Comparison of ENCODE assay signal across 21 cellular contexts in genomic region chr12:111359914-111360276, GRCh38. TPM values are rescaled to one million over a fixed set of nuclear protein-coding genes. Genes with fewer than 3 reads are reported as not detected.
DNase-seq lines count a peak whose midpoint lies in the region; ATAC-seq, FAIRE-seq and TF ChIP-seq lines count a peak whose summit lies in the region.
"Had no signal": no experiment of that assay in that cellular context is flagged by ENCODE, and none has a peak within 500 bp of the region (broad histone marks: within the 10 kb centered on the region; RNA-seq: fewer than 3 reads in every experiment).

No MANE protein-coding gene starts in this region.

- H3K27ac Mint-ChIP-seq in Caco-2 (ENCODE audit: unreplicated experiment) (peak overlapping the region; percentile 27), endodermal cell (no peak overlapping the region), T-cell (no peak overlapping the region)
- H3K27ac Mint-ChIP-seq in activated CD8-positive, alpha-beta T cell treated with anti-CD3 and anti-CD28 coated beads for 36 hours: no peak overlapping the region
- H3K27ac Mint-ChIP-seq: mesothelial cell of epicardium had no signal

- intact Hi-C loops in Caco-2 (cut with micrococcal nuclease; ENCODE audit: unreplicated experiment): no loop called here
- intact Hi-C loops in activated CD8-positive, alpha-beta T cell treated with anti-CD3 and anti-CD28 coated beads for 36 hours (cut with micrococcal nuclease): no loop called here

- H3K9ac ChIP-seq in endodermal cell (ENCODE audit: extremely low read depth, low read length, poor library complexity, severe bottlenecking): no peak overlapping the region

- 90 to 93% methylated on average over 5 of the region's 5 CpGs for WGBS in endodermal cell (ENCODE audit: insufficient coverage in 1 of 2, insufficient read length in 1 of 2), 2 experiments
- WGBS in small intestine, 3 donors: 15 to 53% (median 37%) methylated on average over 5 of the region's 5 CpGs

- H3K9me3 Mint-ChIP-seq in Caco-2 (ENCODE audit: unreplicated experiment) (no peaks in the 10 kb centered on the region), endodermal cell (no peaks in the 10 kb centered on the region), T-cell (no peaks in the 10 kb centered on the region)
- no peaks in the 10 kb centered on the region for H3K9me3 Mint-ChIP-seq in activated CD8-positive, alpha-beta T cell treated with anti-CD3 and anti-CD28 coated beads for 36 hours
- H3K9me3 Mint-ChIP-seq: central memory CD8-positive, alpha-beta T cell; H9; immature natural killer cell; mesothelial cell of epicardium had no signal

- H3K4me3 ChIP-seq in Caco-2 (ENCODE audit: low read depth, low read length): no peak overlapping the region
- H3K4me3 ChIP-seq in endodermal cell (ENCODE audit: low read length): no peak overlapping the region
- H3K4me3 ChIP-seq in small intestine (ENCODE audit: low read depth in 1 of 2, low read length in 2 of 2): no peak overlapping the region
- H3K4me3 ChIP-seq: ascending aorta, hepatocyte, left ventricle myocardium inferior had no signal

- CTCF ChIA-PET in Caco-2 (lab: Charles Lee): no interaction called here
- CTCF ChIA-PET in activated CD8-positive, alpha-beta T cell treated with anti-CD3 and anti-CD28 coated beads for 36 hours (lab: Charles Lee): interaction anchor here (0.9 to 1.5 kb wide), 4 partner anchors 9 to 39 kb away, joined by 3 to 6 read pairs (median 4); partner anchors contain the start of gene PHETA1
- CTCF ChIA-PET in T-cell (lab: Charles Lee): no interaction called here

- no TSS peak for BruUV-seq in Caco-2 (replicated peaks; lab: Mats Ljungman, UMichigan)

- H3K27ac ChIP-seq in endodermal cell (ENCODE audit: low read depth, low read length): peak overlapping the region; percentile 13
- H3K27ac ChIP-seq in small intestine (ENCODE audit: low read depth in 1 of 2, low read length in 1 of 2): no peak overlapping the region
- H3K27ac ChIP-seq: ascending aorta, hepatocyte, left ventricle myocardium inferior had no signal

- peaks cover 14% of the 10 kb centered on the region for H3K4me1 ChIP-seq in Caco-2
- no peaks in the 10 kb centered on the region for H3K4me1 ChIP-seq in endodermal cell (ENCODE audit: control insufficient read depth, insufficient read depth, low read length)
- peaks cover 0 to under 1% of the 10 kb centered on the region in 2 donors for H3K4me1 ChIP-seq in small intestine (ENCODE audit: control insufficient read depth in 2 of 2, insufficient read depth in 1 of 2, low read depth in 1 of 2, low read length in 1 of 2)
- H3K4me1 ChIP-seq: ascending aorta had no signal

- POLR2A ChIA-PET in Caco-2 (lab: Charles Lee) (interaction anchor here (0.6 kb wide), 1 partner anchor 72 kb away, joined by 7 read pairs; no protein-coding TSS in a partner anchor), T-cell (lab: Charles Lee) (no interaction called here)
- POLR2A ChIA-PET in activated CD8-positive, alpha-beta T cell treated with anti-CD3 and anti-CD28 coated beads for 36 hours (lab: Charles Lee): interaction anchor here (1.1 kb wide), 1 partner anchor 8 kb away, joined by 4 read pairs; the partner anchor contains the start of gene PHETA1

- H3K4me1 Mint-ChIP-seq in Caco-2 (ENCODE audit: low read depth, unreplicated experiment): peaks cover 14% of the 10 kb centered on the region
- peaks cover 18% of the 10 kb centered on the region for H3K4me1 Mint-ChIP-seq in activated CD8-positive, alpha-beta T cell treated with anti-CD3 and anti-CD28 coated beads for 36 hours (ENCODE audit: low read depth)
- no peaks in the 10 kb centered on the region for H3K4me1 Mint-ChIP-seq in endodermal cell
- H3K4me1 Mint-ChIP-seq in T-cell: peaks cover 9 to 24% (median 10%) of the 10 kb centered on the region in 3 donors
- H3K4me1 Mint-ChIP-seq: mesothelial cell of epicardium had no signal

- no peak overlapping the region for H3K4me3 Mint-ChIP-seq in Caco-2 (ENCODE audit: unreplicated experiment)
- H3K4me3 Mint-ChIP-seq in activated CD8-positive, alpha-beta T cell treated with anti-CD3 and anti-CD28 coated beads for 36 hours: no peak overlapping the region
- H3K4me3 Mint-ChIP-seq in endodermal cell: no peak overlapping the region
- no peak overlapping the region for H3K4me3 Mint-ChIP-seq in T-cell
- H3K4me3 Mint-ChIP-seq: central memory CD8-positive, alpha-beta T cell; H9; mesothelial cell of epicardium had no signal

- peaks cover 6% of the 10 kb centered on the region for H3K36me3 Mint-ChIP-seq in Caco-2 (ENCODE audit: insufficient read depth, unreplicated experiment)
- no peaks in the 10 kb centered on the region for H3K36me3 Mint-ChIP-seq in activated CD8-positive, alpha-beta T cell treated with anti-CD3 and anti-CD28 coated beads for 36 hours (ENCODE audit: low read depth)
- peaks cover 2% of the 10 kb centered on the region for H3K36me3 Mint-ChIP-seq in endodermal cell (ENCODE audit: low read depth)
- H3K36me3 Mint-ChIP-seq in T-cell: peaks cover 16% of the 10 kb centered on the region
- H3K36me3 Mint-ChIP-seq: mesothelial cell of epicardium had no signal

- H3K36me3 ChIP-seq in Caco-2 (ENCODE audit: control insufficient read depth, insufficient read depth, low read length): no peaks in the 10 kb centered on the region
- no peaks in the 10 kb centered on the region for H3K36me3 ChIP-seq in endodermal cell (ENCODE audit: control insufficient read depth, insufficient read depth, low read length)
- H3K36me3 ChIP-seq in small intestine (ENCODE audit: control insufficient read depth in 2 of 2, insufficient read depth in 2 of 2, low read length in 2 of 2): peaks cover 10% of the 10 kb centered on the region in 2 donors

- FAIRE-seq in small intestine (lab: Jason Lieb, UNC): no peak

- peak; percentile 29 for ATAC-seq in activated CD8-positive, alpha-beta T cell treated with anti-CD3 and anti-CD28 coated beads for 36 hours
- ATAC-seq in GM21576 (IDR thresholded peaks at IDR 0.05; ENCODE audit: unreplicated experiment): no peak
- ATAC-seq in T-cell (replicated peaks in 1 of 4): no peak
- no peak for ATAC-seq in GM19324 (IDR thresholded peaks at IDR 0.05; ENCODE audit: low FRiP score, unreplicated experiment)

- DNase-seq in Caco-2 (no peak), endodermal cell (no peak), small intestine (peak; percentile 31), T-cell (no peak)
- peak; percentile 17 for DNase-seq in activated CD8-positive, alpha-beta T cell treated with anti-CD3 and anti-CD28 coated beads for 36 hours
- DNase-seq: COR-L47, foreskin melanocyte, H9, left ventricle myocardium inferior, NCI-H1092 treated with DMSO at 0.1 percent for 48 hours, NCI-H2029 treated with DMSO at 0.1 percent for 48 hours, NCI-H82, Right ventricle myocardium superior had no signal

- H3K9me3 ChIP-seq in Caco-2 (no peaks in the 10 kb centered on the region), endodermal cell (ENCODE audit: control insufficient read depth, low read length) (no peaks in the 10 kb centered on the region), small intestine (ENCODE audit: control insufficient read depth, low read depth) (no peaks in the 10 kb centered on the region)
- H3K9me3 ChIP-seq: ascending aorta, left ventricle myocardium inferior had no signal

- TF ChIP-seq CTCF in Caco-2 (IDR thresholded peaks at IDR 0.05; ENCODE audit: insufficient read depth in 1 of 2, low read depth in 1 of 2, low read length in 1 of 2, severe bottlenecking in 1 of 2, unreplicated experiment in 1 of 2) (no peak), endodermal cell (conservative IDR thresholded peaks at IDR 0.05) (no peak)
- TF ChIP-seq CTCF in activated CD8-positive, alpha-beta T cell treated with anti-CD3 and anti-CD28 coated beads for 36 hours (IDR thresholded peaks at IDR 0.05): no peak

- H3K27me3 Mint-ChIP-seq in Caco-2 (ENCODE audit: insufficient read depth, unreplicated experiment) (no peaks in the 10 kb centered on the region), endodermal cell (ENCODE audit: insufficient read depth) (no peaks in the 10 kb centered on the region), T-cell (peaks cover 3 to 8% of the 10 kb centered on the region in 2 donors)
- peaks cover 7% of the 10 kb centered on the region for H3K27me3 Mint-ChIP-seq in activated CD8-positive, alpha-beta T cell treated with anti-CD3 and anti-CD28 coated beads for 36 hours
- H3K27me3 Mint-ChIP-seq: progenitor cell of endocrine pancreas had no signal

- H3K27me3 ChIP-seq in Caco-2 (replicated peaks; ENCODE audit: control insufficient read depth, insufficient read depth, low read length) (no peaks in the 10 kb centered on the region), endodermal cell (ENCODE audit: control insufficient read depth, insufficient read depth, low read length, poor library complexity, severe bottlenecking) (no peaks in the 10 kb centered on the region), small intestine (ENCODE audit: control insufficient read depth in 2 of 2, insufficient read depth in 2 of 2, low read length in 2 of 2) (no peaks in the 10 kb centered on the region)
- H3K27me3 ChIP-seq: ascending aorta, hepatocyte had no signal

RNA-seq across cellular contexts. Expression of gene PHETA1, which starts 9.0 kb away (rescaled TPM):
- total RNA-seq in Caco-2 (2022) (14.9 and 17.2 TPM in 2 replicates), endodermal cell (10 to 100 TPM; 15.0 to 19.2 TPM), T-cell (1 to 10 TPM; 1.4 to 6.2 (median 5.4) TPM)
- 1 to 10 TPM; 1.2 to 1.7 TPM for total RNA-seq in activated CD8-positive, alpha-beta T cell treated with anti-CD3 and anti-CD28 coated beads for 36 hours
- polyA plus RNA-seq in endodermal cell (2013, experiment 1 of 2): 11.7 TPM
- 11.6 TPM for polyA plus RNA-seq in endodermal cell (2013, experiment 2 of 2)
- 10 to 100 TPM; 37.3 to 47.2 (median 44.9) TPM for polyA plus RNA-seq in small intestine

RNA-seq across cellular contexts. Expression of gene SH2B3, which starts 45.8 kb away (rescaled TPM):
- total RNA-seq in Caco-2 (2022) (15.6 and 16.1 TPM in 2 replicates), endodermal cell (1 to 10 TPM; 6.8 to 6.9 TPM), T-cell (10 to 100 TPM; 24.6 to 38.8 (median 28.8) TPM)
- total RNA-seq in activated CD8-positive, alpha-beta T cell treated with anti-CD3 and anti-CD28 coated beads for 36 hours: 10 to 100 TPM; 48.7 to 52.7 TPM
- 6.2 TPM for polyA plus RNA-seq in endodermal cell (2013, experiment 1 of 2)
- polyA plus RNA-seq in endodermal cell (2013, experiment 2 of 2): 5.0 TPM
- polyA plus RNA-seq in small intestine: 10 to 100 TPM in 1 of 3 donors, 1 to 10 TPM in 1, under 1 TPM in 1; 0.67 to 14.9 (median 4.6) TPM

Comparison
In these comparisons a context has a peak if more than half of its experiments do, and no peak if none do; other contexts are left out.
1. DNase-seq: peak in activated CD8-positive, alpha-beta T cell treated with anti-CD3 and anti-CD28 coated beads for 36 hours (single experiment) and small intestine (single experiment); none in Caco-2 (0 of 2), endodermal cell (single experiment) and T-cell (0 of 34).
2. POLR2A ChIA-PET loops: an anchor here in Caco-2 (0.6 kb wide) and activated CD8-positive, alpha-beta T cell treated with anti-CD3 and anti-CD28 coated beads for 36 hours (1.1 kb wide); none called in T-cell.